8 cellular contexts compared by ENCODE assay signal in the genomic region with DNA sequence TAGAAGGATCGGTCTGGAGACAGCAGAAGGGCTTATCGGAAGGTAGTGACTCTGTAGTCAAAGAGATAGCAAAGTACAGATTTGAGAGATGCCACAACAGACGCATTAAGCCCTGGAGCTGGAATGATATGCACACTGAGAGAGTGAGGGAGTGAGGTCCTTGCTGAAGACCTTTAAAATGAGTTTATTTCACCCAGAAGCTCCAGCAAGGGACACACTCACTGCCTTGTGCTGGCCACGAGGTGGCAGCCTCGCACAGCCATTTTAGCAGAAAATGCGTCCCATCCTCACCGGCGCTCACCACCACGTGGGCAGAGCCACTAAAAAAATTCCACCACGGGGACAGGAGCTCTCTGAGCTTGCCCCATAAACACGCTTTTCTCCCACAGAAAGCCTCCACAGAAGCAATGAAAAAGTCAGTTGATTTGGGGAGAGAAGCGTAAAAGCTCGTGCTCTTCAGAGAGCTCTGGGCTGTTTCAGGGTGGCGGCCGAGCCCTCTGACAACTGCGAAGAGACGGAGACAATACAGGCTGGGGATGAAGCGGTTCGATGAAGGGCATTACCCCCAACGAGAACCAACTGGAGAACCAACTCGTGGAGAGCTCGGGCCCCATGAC.
DNase-seq lines count a peak whose midpoint lies in the region; ATAC-seq and TF ChIP-seq lines count a peak whose summit lies in the region.

No MANE protein-coding gene starts in this region.

- in situ Hi-C loops in astrocyte of the cerebellum (cut with HindIII; ENCODE audit: low sequenced_read_pairs), result no loop called here

- H4K20me1 ChIP-seq in hepatocyte (ENCODE audit: insufficient read depth, poor library complexity, severe bottlenecking), result no peaks in the 10 kb centered on the region

- no peak for TF ChIP-seq EP300 in sigmoid colon (IDR thresholded peaks at IDR 0.05)

- peak; percentile 95 for TF ChIP-seq CTCF in LNCaP clone FGC (IDR thresholded peaks at IDR 0.05; ENCODE audit: control insufficient read depth, extremely low read depth, insufficient read depth)
- TF ChIP-seq CTCF in astrocyte of the cerebellum (IDR thresholded peaks at IDR 0.05; ENCODE audit: low read depth, low read length, missing control alignments), result peak; percentile 87
- peak; percentile 92 for TF ChIP-seq CTCF in hepatocyte (IDR thresholded peaks at IDR 0.05; ENCODE audit: poor library complexity)
- TF ChIP-seq CTCF in sigmoid colon (IDR thresholded peaks at IDR 0.05), result peak; percentile 64 to 82 (median 75)

- H3K27ac ChIP-seq in hepatocyte (no peak overlapping the region), sigmoid colon (peak overlapping the region in 3 of 4 donors; percentile 15 to 65 (median 17))

- intact Hi-C loops in sigmoid colon (cut with DNase I), result loop anchor here (2.0 to 10.0 kb wide), 4 partner anchors 144 to 530 kb away; partner anchors contain the start of gene MKLN1

- H3K4me1 ChIP-seq in hepatocyte (ENCODE audit: insufficient read depth) (peaks cover 22% of the 10 kb centered on the region), sigmoid colon (peaks cover 0 to 79% (median 71%) of the 10 kb centered on the region in 4 donors)

- TF ChIP-seq POLR2A in sigmoid colon (IDR thresholded peaks at IDR 0.05), result no peak

- H3K4me3 ChIP-seq in LNCaP clone FGC (ENCODE audit: low read depth, low read length), result no peak overlapping the region
- no peak overlapping the region for H3K4me3 ChIP-seq in astrocyte of the cerebellum (ENCODE audit: low read depth, low read length)
- no peak overlapping the region for H3K4me3 ChIP-seq in hepatocyte
- no peak overlapping the region for H3K4me3 ChIP-seq in sigmoid colon

- no peak for ATAC-seq in GM19455 (IDR thresholded peaks at IDR 0.05; ENCODE audit: unreplicated experiment)

- peak overlapping the region; percentile 32 for H2AFZ ChIP-seq in hepatocyte

- 44% methylated on average over 22 of the region's 22 CpGs for WGBS in hepatocyte (ENCODE audit: low lambda C conversion rate, missing lambda C conversion rate)
- WGBS in sigmoid colon, 2 donors, result 21 to 47% methylated on average over 22 of the region's 22 CpGs

- H3K36me3 ChIP-seq in hepatocyte (replicated peaks; ENCODE audit: insufficient read depth, low read depth) (no peaks in the 10 kb centered on the region), sigmoid colon (peaks cover 0 to 23% (median 0%) of the 10 kb centered on the region in 4 donors)

- H3K9me2 ChIP-seq in hepatocyte (replicated peaks; ENCODE audit: insufficient read depth), result no peaks in the 10 kb centered on the region

- peaks cover 6% of the 10 kb centered on the region for H3K79me2 ChIP-seq in hepatocyte

- H3K4me2 ChIP-seq in hepatocyte, result peak overlapping the region; percentile 40

- H3K27me3 ChIP-seq in hepatocyte (no peaks in the 10 kb centered on the region), sigmoid colon (no peaks in the 10 kb centered on the region)

- no peaks in the 10 kb centered on the region for H3K9me3 ChIP-seq in hepatocyte (ENCODE audit: low read depth)
- H3K9me3 ChIP-seq in sigmoid colon, result no peaks in the 10 kb centered on the region

- DNase-seq in DMS79 treated with DMSO at 0.1 percent for 48 hours (lab: John Stamatoyannopoulos, UW) (peak; percentile 34), DMS79 (lab: John Stamatoyannopoulos, UW) (no peak), LNCaP clone FGC (ENCODE audit: low read depth) (no peak), T-helper 9 cell (peak; percentile 63), astrocyte of the cerebellum (ENCODE audit: low read depth) (no peak), hepatocyte (ENCODE audit: low spot score) (peak; percentile 87), sigmoid colon (peak; percentile 81)

Comparison
In these comparisons a context has a peak if more than half of its experiments do, and no peak if none do; other contexts are left out.
1. DNase-seq: peak in DMS79 treated with DMSO at 0.1 percent for 48 hours (single experiment), T-helper 9 cell (single experiment), hepatocyte (single experiment) and sigmoid colon (single experiment); none in DMS79 (single experiment), LNCaP clone FGC (single experiment) and astrocyte of the cerebellum (single experiment).
2. Peak in every context shown above with its lines, with median percentiles within 50 percentile points of each other: CTCF ChIP-seq.